8 cellular contexts compared by ENCODE assay signal in genomic region chr5:180353963-180354574, GRCh38. TPM values are rescaled to one million over a fixed set of nuclear protein-coding genes. Genes with fewer than 3 reads are reported as not detected.
DNase-seq lines count a peak whose midpoint lies in the region; ATAC-seq and TF ChIP-seq lines count a peak whose summit lies in the region.

No MANE protein-coding gene starts in this region.

- H3K9me3 ChIP-seq in Panc1 (ENCODE audit: control insufficient read depth, insufficient read depth, low read depth, low read length) = no peaks in the 10 kb centered on the region
- H3K9me3 ChIP-seq in esophagus muscularis mucosa = no peaks in the 10 kb centered on the region
- H3K9me3 ChIP-seq in neuronal stem cell (replicated peaks in 1 of 2; ENCODE audit: control insufficient read depth in 2 of 2, insufficient read depth in 1 of 2, low read depth in 1 of 2, low read length in 2 of 2) = peaks cover 0 to 2% of the 10 kb centered on the region in 2 donors

- 17% methylated on average over 30 of the region's 42 CpGs for WGBS in esophagus muscularis mucosa
- no CpG with 5 or more reads among the region's 42 CpGs for WGBS in neuronal stem cell (ENCODE audit: extremely low coverage in 2 of 2, insufficient read length in 2 of 2, insufficient replicate concordance in 1 of 2), 2 donors

- no peak for TF ChIP-seq EP300 in esophagus muscularis mucosa (IDR thresholded peaks at IDR 0.05)

- no peak for ATAC-seq in Panc1
- ATAC-seq in HG02938 (IDR thresholded peaks at IDR 0.05; ENCODE audit: unreplicated experiment) = no peak
- no peak for ATAC-seq in HG03457 (IDR thresholded peaks at IDR 0.05; ENCODE audit: unreplicated experiment)

- H2BK12ac ChIP-seq in neuronal stem cell (ENCODE audit: low read length) = no peak overlapping the region

- no peak overlapping the region for H2BK5ac ChIP-seq in neuronal stem cell (ENCODE audit: low read length)

- H3K14ac ChIP-seq in neuronal stem cell (ENCODE audit: low read length) = no peak overlapping the region

- H3K4me2 ChIP-seq in neuronal stem cell (ENCODE audit: insufficient read depth, low read length, poor library complexity, severe bottlenecking) = peak overlapping the region; percentile 97

- peak overlapping the region; percentile 92 for H2AFZ ChIP-seq in neuronal stem cell (ENCODE audit: low read length)

- no peak overlapping the region for H4K91ac ChIP-seq in neuronal stem cell (ENCODE audit: low read depth, low read length, poor library complexity)

- H2BK120ac ChIP-seq in neuronal stem cell (ENCODE audit: low read depth, low read length) = no peak overlapping the region

- no peak for TF ChIP-seq CTCF in BJ (IDR thresholded peaks at IDR 0.05; ENCODE audit: insufficient read depth, low read depth, low read length)
- no peak for TF ChIP-seq CTCF in Panc1 (IDR thresholded peaks at IDR 0.05)
- TF ChIP-seq CTCF in esophagus muscularis mucosa (IDR thresholded peaks at IDR 0.05) = no peak

- no peak overlapping the region for H2AK5ac ChIP-seq in neuronal stem cell (ENCODE audit: low read depth, low read length)

- H2BK15ac ChIP-seq in neuronal stem cell (ENCODE audit: low read length) = no peak overlapping the region

- CTCF ChIA-PET in BJ (lab: Yijun Ruan, JAX) = interaction anchor here (0.8 to 1.3 kb wide), 3 partner anchors 26 to 61 kb away, joined by 3 to 4 read pairs (median 3); no protein-coding TSS in a partner anchor
- CTCF ChIA-PET in Panc1 (lab: Charles Lee) = no interaction called here

- intact Hi-C loops in Panc1 (cut with micrococcal nuclease; ENCODE audit: unreplicated experiment) = no loop called here
- intact Hi-C loops in esophagus muscularis mucosa (cut with DNase I) = loop anchor here (10.0 kb wide), 2 partner anchors 59 to 141 kb away; partner anchors contain the start of genes CNOT6 and MAPK9

- TF ChIP-seq POLR2A in esophagus muscularis mucosa (IDR thresholded peaks at IDR 0.05; ENCODE audit: low read depth) = no peak

- H3K27ac ChIP-seq in Panc1 (ENCODE audit: low read length) (no peak overlapping the region), esophagus muscularis mucosa (replicated peaks in 1 of 4) (peak overlapping the region; percentile 78 to 88 (median 82)), neuronal stem cell (replicated peaks; ENCODE audit: low read length) (no peak overlapping the region)

- H3K9ac ChIP-seq in neuronal stem cell (ENCODE audit: low read depth, low read length, poor library complexity) = no peak overlapping the region

- H3K27me3 ChIP-seq in BJ (ENCODE audit: control insufficient read depth, insufficient read depth, low read length) (peaks cover 6% of the 10 kb centered on the region; the same call in 1 of the 2 replicates), Panc1 (ENCODE audit: control insufficient read depth, insufficient read depth, low read length) (peaks cover 5% of the 10 kb centered on the region; the same call in 1 of the 2 replicates), esophagus muscularis mucosa (peaks cover 0 to 16% (median 0%) of the 10 kb centered on the region in 4 donors), neuronal stem cell (ENCODE audit: control insufficient read depth in 3 of 3, insufficient read depth in 3 of 3, low read depth in 1 of 3, low read length in 3 of 3) (peaks cover 0 to 36% (median 18%) of the 10 kb centered on the region in 3 experiments)

- peaks cover 5% of the 10 kb centered on the region for H3K79me1 ChIP-seq in neuronal stem cell (ENCODE audit: low read depth, low read length)

- DNase-seq in BJ (ENCODE audit: low read depth) (no peak), Panc1 (ENCODE audit: low read depth, low spot score) (no peak), esophagus muscularis mucosa (ENCODE audit: extremely low spot score) (no peak), neuronal stem cell (ENCODE audit: low spot score) (no peak), NAMALWA (ENCODE audit: low spot score) (no peak)
- no peak for DNase-seq in activated effector memory CD4-positive, alpha-beta T cell treated with anti-CD3 and anti-CD28 coated beads, Interleukin-2, amount 50 U/mL, for 16 hours

- no peak overlapping the region for H3K4ac ChIP-seq in neuronal stem cell (ENCODE audit: low read length)

- H3K4me3 ChIP-seq in BJ (ENCODE audit: low read depth, low read length) (peak overlapping the region; percentile 67), Panc1 (ENCODE audit: low read depth in 2 of 2, low read length in 2 of 2) (peak overlapping the region; percentile 59 to 76), esophagus muscularis mucosa (peak overlapping the region; percentile 67 to 89 (median 79)), neuronal stem cell (ENCODE audit: low read length in 2 of 2) (peak overlapping the region; percentile 87 to 89)

- H3K36me3 ChIP-seq in BJ (ENCODE audit: control insufficient read depth, insufficient read depth, low read length) = no peaks in the 10 kb centered on the region
- no peaks in the 10 kb centered on the region for H3K36me3 ChIP-seq in Panc1 (ENCODE audit: control insufficient read depth, insufficient read depth, low read length)
- H3K36me3 ChIP-seq in esophagus muscularis mucosa = no peaks in the 10 kb centered on the region
- H3K36me3 ChIP-seq in neuronal stem cell (replicated peaks in 1 of 2; ENCODE audit: control insufficient read depth in 2 of 2, insufficient read depth in 2 of 2, low read length in 2 of 2) = no peaks in the 10 kb centered on the region

- H3K4me1 ChIP-seq in Panc1 (ENCODE audit: control insufficient read depth, insufficient read depth, low read length) (no peaks in the 10 kb centered on the region), esophagus muscularis mucosa (peaks cover 18 to 44% (median 39%) of the 10 kb centered on the region in 4 donors), neuronal stem cell (ENCODE audit: control insufficient read depth in 2 of 2, insufficient read depth in 1 of 2, low read depth in 1 of 2, low read length in 2 of 2) (peaks cover 6 to 12% of the 10 kb centered on the region in 2 donors)

- H3K18ac ChIP-seq in neuronal stem cell (ENCODE audit: low read length) = peak overlapping the region; percentile 92

- in situ Hi-C loops in Panc1 (cut with HindIII; ENCODE audit: low pct_unique_long_range_greater_than_20kb, low sequenced_read_pairs) = no loop called here

- BruUV-seq in Panc1 (replicated peaks; lab: Mats Ljungman, UMichigan) = no TSS peak

- peak overlapping the region; percentile 75 for H3K23ac ChIP-seq in neuronal stem cell (ENCODE audit: low read depth, low read length, poor library complexity)

- POLR2A ChIA-PET in BJ (lab: Charles Lee) (no interaction called here), Panc1 (lab: Charles Lee) (interaction anchor here (0.7 kb wide), 1 partner anchor 26 kb away, joined by 4 read pairs; no protein-coding TSS in a partner anchor)

- H4K8ac ChIP-seq in neuronal stem cell (ENCODE audit: low read depth, low read length) = no peak overlapping the region

RNA-seq across cellular contexts. Expression of gene GFPT2, which starts 0.9 kb away (rescaled TPM):
- polyA plus RNA-seq in BJ (2011; rRNA removed) = 4.7 and 6.1 TPM in 2 replicates
- polyA minus RNA-seq in BJ (2011; rRNA and poly(A)+ RNA removed) = 2.4 and 4.3 TPM in 2 replicates
- total RNA-seq in Panc1 (2021; ENCODE audit: unreplicated experiment) (2.1 TPM), esophagus muscularis mucosa (100 to 1,000 TPM in 1 of 4 donors, 10 to 100 TPM in 3; 30.1 to 114 (median 33.6) TPM)
- 1.3 TPM for polyA plus RNA-seq in Panc1 (2012; ENCODE audit: insufficient read length)
- polyA plus RNA-seq in neuronal stem cell (2013, experiment 1 of 2) = 17.6 TPM
- 16.4 TPM for polyA plus RNA-seq in neuronal stem cell (2013, experiment 2 of 2)

Comparison
In these comparisons a context has a peak if more than half of its experiments do, and no peak if none do; other contexts are left out.
1. H3K27ac ChIP-seq: peak in esophagus muscularis mucosa (4 of 4); none in Panc1 (single experiment) and neuronal stem cell (single experiment).
2. RNA of gene GFPT2, which starts 0.9 kb away (total RNA-seq): 30.1 to 114 TPM in esophagus muscularis mucosa; 2.1 TPM in Panc1 (single experiment); every median in the first group is over 10 times any median in the second.
3. Peak in every context shown above with its lines, with median percentiles within 50 percentile points of each other: H3K4me3 ChIP-seq.